Comparison of ENCODE assay signal across 1 cellular context in the genomic region with DNA sequence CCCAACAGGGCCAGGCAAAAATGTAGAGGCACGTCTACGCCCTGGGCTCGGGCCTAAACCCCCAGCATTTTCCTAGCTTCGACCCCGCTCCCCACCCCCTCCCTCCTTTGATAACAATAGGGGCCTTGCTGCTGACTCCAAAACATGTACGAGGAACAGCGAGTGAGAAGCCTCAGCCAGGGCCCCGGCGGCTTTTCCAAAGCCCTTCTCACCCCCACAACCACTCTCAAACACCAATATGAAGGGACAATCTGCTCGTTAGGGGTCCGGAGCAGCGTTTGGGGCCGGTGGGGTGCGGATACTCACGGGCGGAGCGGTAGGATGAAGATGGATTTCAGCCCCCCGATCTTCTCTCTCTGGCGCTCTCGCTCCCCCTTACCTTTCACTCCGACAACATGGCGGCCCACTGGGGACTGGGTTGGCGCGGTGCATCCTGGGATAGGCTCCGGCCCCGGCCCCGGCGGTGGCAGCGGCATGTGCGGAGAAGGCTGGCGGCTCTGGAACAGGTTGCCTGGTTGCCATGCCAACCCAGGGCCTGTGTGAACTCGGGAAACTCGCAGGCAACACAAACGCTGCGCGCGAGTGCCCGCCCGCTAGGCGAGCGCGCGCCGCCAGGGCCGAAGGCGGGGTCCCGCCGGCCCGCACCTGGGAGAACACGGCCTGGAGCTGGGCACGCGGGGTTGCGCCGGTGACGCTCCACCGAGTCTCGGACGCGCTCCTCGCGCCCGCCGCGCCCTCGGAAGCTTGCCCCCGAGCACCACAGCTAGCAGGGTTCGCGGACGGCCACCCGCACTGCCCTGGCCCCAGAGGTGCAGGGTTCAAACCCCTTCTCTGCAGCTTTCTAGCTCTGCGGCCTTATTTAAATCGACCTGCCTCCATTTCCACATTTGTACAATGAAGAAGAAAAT.
TF ChIP-seq lines count a peak whose summit lies in the region.

A gene with protein sequence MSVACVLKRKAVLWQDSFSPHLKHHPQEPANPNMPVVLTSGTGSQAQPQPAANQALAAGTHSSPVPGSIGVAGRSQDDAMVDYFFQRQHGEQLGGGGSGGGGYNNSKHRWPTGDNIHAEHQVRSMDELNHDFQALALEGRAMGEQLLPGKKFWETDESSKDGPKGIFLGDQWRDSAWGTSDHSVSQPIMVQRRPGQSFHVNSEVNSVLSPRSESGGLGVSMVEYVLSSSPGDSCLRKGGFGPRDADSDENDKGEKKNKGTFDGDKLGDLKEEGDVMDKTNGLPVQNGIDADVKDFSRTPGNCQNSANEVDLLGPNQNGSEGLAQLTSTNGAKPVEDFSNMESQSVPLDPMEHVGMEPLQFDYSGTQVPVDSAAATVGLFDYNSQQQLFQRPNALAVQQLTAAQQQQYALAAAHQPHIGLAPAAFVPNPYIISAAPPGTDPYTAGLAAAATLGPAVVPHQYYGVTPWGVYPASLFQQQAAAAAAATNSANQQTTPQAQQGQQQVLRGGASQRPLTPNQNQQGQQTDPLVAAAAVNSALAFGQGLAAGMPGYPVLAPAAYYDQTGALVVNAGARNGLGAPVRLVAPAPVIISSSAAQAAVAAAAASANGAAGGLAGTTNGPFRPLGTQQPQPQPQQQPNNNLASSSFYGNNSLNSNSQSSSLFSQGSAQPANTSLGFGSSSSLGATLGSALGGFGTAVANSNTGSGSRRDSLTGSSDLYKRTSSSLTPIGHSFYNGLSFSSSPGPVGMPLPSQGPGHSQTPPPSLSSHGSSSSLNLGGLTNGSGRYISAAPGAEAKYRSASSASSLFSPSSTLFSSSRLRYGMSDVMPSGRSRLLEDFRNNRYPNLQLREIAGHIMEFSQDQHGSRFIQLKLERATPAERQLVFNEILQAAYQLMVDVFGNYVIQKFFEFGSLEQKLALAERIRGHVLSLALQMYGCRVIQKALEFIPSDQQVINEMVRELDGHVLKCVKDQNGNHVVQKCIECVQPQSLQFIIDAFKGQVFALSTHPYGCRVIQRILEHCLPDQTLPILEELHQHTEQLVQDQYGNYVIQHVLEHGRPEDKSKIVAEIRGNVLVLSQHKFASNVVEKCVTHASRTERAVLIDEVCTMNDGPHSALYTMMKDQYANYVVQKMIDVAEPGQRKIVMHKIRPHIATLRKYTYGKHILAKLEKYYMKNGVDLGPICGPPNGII (minus strand): TSS at position 408 of the 908 bp plus-strand sequence. CDS start 6,151 bp downstream, outside the sequence.

TF ChIP-seq in HEK293, 187 proteins besides CTCF, POLR2A, EP300 and RAD21 (continued from another document and continues in another):
- TF ChIP-seq ZNF280C (tag by site-specific recombination; IDR thresholded peaks at IDR 0.05) (no peak), ZNF692 (tag by site-specific recombination; IDR thresholded peaks at IDR 0.05) (peak; percentile 73), ZNF311 (tag by site-specific recombination; IDR thresholded peaks at IDR 0.05; ENCODE audit: borderline replicate concordance) (no peak), ZSCAN16 (tag by site-specific recombination; IDR thresholded peaks at IDR 0.05) (no peak), ZNF664 (tag by site-specific recombination; IDR thresholded peaks at IDR 0.05) (no peak), ZNF639 (tag by site-specific recombination; IDR thresholded peaks at IDR 0.05) (peak; percentile 92), GLI4 (tag by site-specific recombination; IDR thresholded peaks at IDR 0.05) (0 out of 2 replicates have a peak, but pooled peaks have one; percentile 30), YY1 (tag by site-specific recombination; IDR thresholded peaks at IDR 0.05) (peak; percentile 84), WT1 (tag by site-specific recombination; IDR thresholded peaks at IDR 0.05) (peak; percentile 31; the same call in 1 of the 2 replicates), KLF1 (tag by site-specific recombination; IDR thresholded peaks at IDR 0.05) (no peak), ZNF394 (tag by site-specific recombination; IDR thresholded peaks at IDR 0.05; ENCODE audit: borderline replicate concordance) (peak; percentile 69), ZNF549 (tag by site-specific recombination; IDR thresholded peaks at IDR 0.05) (no peak), KLF10 (tag by site-specific recombination; IDR thresholded peaks at IDR 0.05) (no peak), ZFHX2 (tag by site-specific recombination; conservative IDR thresholded peaks at IDR 0.05) (no peak), ZNF391 (tag by site-specific recombination; IDR thresholded peaks at IDR 0.05; ENCODE audit: borderline replicate concordance, low read depth) (peak; percentile 62; the same call in 1 of the 2 replicates), ZNF558 (tag by site-specific recombination; IDR thresholded peaks at IDR 0.05) (0 out of 2 replicates have a peak, but pooled peaks have one; percentile 27), ZNF501 (tag by site-specific recombination; IDR thresholded peaks at IDR 0.05) (peak; percentile 46; the same call in 1 of the 2 replicates), KLF7 (tag by site-specific recombination; IDR thresholded peaks at IDR 0.05; ENCODE audit: borderline replicate concordance) (peak; percentile 63; the same call in 1 of the 2 replicates), ZNF404 (tag by site-specific recombination; IDR thresholded peaks at IDR 0.05) (no peak), ZNF423 (tag by site-specific recombination; IDR thresholded peaks at IDR 0.05) (no peak; the same call in 1 of the 2 replicates), ZEB2 (tag by site-specific recombination; IDR thresholded peaks at IDR 0.05) (peak; percentile 85), ZNF843 (tag by site-specific recombination; IDR thresholded peaks at IDR 0.05) (0 out of 2 replicates have a peak, but pooled peaks have one; percentile 46), ZSCAN4 (tag by site-specific recombination; IDR thresholded peaks at IDR 0.05) (peak; percentile 24)
- TF ChIP-seq, protein P1, sequence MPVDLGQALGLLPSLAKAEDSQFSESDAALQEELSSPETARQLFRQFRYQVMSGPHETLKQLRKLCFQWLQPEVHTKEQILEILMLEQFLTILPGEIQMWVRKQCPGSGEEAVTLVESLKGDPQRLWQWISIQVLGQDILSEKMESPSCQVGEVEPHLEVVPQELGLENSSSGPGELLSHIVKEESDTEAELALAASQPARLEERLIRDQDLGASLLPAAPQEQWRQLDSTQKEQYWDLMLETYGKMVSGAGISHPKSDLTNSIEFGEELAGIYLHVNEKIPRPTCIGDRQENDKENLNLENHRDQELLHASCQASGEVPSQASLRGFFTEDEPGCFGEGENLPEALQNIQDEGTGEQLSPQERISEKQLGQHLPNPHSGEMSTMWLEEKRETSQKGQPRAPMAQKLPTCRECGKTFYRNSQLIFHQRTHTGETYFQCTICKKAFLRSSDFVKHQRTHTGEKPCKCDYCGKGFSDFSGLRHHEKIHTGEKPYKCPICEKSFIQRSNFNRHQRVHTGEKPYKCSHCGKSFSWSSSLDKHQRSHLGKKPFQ (tag by site-specific recombination; IDR thresholded peaks at IDR 0.05) = peak; percentile 77
- TF ChIP-seq, protein P2, sequence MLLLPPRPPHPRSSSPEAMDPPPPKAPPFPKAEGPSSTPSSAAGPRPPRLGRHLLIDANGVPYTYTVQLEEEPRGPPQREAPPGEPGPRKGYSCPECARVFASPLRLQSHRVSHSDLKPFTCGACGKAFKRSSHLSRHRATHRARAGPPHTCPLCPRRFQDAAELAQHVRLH (tag by site-specific recombination; IDR thresholded peaks at IDR 0.05) = peak; percentile 71
- TF ChIP-seq, protein P3, sequence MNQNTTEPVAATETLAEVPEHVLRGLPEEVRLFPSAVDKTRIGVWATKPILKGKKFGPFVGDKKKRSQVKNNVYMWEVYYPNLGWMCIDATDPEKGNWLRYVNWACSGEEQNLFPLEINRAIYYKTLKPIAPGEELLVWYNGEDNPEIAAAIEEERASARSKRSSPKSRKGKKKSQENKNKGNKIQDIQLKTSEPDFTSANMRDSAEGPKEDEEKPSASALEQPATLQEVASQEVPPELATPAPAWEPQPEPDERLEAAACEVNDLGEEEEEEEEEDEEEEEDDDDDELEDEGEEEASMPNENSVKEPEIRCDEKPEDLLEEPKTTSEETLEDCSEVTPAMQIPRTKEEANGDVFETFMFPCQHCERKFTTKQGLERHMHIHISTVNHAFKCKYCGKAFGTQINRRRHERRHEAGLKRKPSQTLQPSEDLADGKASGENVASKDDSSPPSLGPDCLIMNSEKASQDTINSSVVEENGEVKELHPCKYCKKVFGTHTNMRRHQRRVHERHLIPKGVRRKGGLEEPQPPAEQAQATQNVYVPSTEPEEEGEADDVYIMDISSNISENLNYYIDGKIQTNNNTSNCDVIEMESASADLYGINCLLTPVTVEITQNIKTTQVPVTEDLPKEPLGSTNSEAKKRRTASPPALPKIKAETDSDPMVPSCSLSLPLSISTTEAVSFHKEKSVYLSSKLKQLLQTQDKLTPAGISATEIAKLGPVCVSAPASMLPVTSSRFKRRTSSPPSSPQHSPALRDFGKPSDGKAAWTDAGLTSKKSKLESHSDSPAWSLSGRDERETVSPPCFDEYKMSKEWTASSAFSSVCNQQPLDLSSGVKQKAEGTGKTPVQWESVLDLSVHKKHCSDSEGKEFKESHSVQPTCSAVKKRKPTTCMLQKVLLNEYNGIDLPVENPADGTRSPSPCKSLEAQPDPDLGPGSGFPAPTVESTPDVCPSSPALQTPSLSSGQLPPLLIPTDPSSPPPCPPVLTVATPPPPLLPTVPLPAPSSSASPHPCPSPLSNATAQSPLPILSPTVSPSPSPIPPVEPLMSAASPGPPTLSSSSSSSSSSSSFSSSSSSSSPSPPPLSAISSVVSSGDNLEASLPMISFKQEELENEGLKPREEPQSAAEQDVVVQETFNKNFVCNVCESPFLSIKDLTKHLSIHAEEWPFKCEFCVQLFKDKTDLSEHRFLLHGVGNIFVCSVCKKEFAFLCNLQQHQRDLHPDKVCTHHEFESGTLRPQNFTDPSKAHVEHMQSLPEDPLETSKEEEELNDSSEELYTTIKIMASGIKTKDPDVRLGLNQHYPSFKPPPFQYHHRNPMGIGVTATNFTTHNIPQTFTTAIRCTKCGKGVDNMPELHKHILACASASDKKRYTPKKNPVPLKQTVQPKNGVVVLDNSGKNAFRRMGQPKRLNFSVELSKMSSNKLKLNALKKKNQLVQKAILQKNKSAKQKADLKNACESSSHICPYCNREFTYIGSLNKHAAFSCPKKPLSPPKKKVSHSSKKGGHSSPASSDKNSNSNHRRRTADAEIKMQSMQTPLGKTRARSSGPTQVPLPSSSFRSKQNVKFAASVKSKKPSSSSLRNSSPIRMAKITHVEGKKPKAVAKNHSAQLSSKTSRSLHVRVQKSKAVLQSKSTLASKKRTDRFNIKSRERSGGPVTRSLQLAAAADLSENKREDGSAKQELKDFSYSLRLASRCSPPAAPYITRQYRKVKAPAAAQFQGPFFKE (tag by site-specific recombination; IDR thresholded peaks at IDR 0.05; ENCODE audit: borderline replicate concordance) = no peak
- TF ChIP-seq, protein P4, sequence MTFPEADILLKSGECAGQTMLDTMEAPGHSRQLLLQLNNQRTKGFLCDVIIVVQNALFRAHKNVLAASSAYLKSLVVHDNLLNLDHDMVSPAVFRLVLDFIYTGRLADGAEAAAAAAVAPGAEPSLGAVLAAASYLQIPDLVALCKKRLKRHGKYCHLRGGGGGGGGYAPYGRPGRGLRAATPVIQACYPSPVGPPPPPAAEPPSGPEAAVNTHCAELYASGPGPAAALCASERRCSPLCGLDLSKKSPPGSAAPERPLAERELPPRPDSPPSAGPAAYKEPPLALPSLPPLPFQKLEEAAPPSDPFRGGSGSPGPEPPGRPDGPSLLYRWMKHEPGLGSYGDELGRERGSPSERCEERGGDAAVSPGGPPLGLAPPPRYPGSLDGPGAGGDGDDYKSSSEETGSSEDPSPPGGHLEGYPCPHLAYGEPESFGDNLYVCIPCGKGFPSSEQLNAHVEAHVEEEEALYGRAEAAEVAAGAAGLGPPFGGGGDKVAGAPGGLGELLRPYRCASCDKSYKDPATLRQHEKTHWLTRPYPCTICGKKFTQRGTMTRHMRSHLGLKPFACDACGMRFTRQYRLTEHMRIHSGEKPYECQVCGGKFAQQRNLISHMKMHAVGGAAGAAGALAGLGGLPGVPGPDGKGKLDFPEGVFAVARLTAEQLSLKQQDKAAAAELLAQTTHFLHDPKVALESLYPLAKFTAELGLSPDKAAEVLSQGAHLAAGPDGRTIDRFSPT (tag by site-specific recombination; IDR thresholded peaks at IDR 0.05) = peak; percentile 92; the same call in 1 of the 2 replicates
